In genomic region chr12:23987032-23987431, GRCh38 we compare ENCODE assay signal across 20 cellular contexts. TPM values are rescaled to one million over a fixed set of nuclear protein-coding genes. Genes with fewer than 3 reads are reported as not detected.
DNase-seq lines count a peak whose midpoint lies in the region; ATAC-seq, FAIRE-seq and TF ChIP-seq lines count a peak whose summit lies in the region.
"Had no signal": no experiment of that assay in that cellular context is flagged by ENCODE, and none has a peak within 500 bp of the region (broad histone marks: within the 10 kb centered on the region; RNA-seq: fewer than 3 reads in every experiment).

No MANE protein-coding gene starts in this region.

- H2BK15ac ChIP-seq in neuronal stem cell (ENCODE audit: low read length), result no peak overlapping the region

- TF ChIP-seq CTCF in GM12878 (IDR thresholded peaks at IDR 0.05 in 2 of 3, conservative IDR thresholded peaks at IDR 0.05 in 1 of 3; ENCODE audit: control insufficient read depth in 2 of 3, extremely low read depth in 1 of 3, insufficient read depth in 1 of 3, low read depth in 3 of 3, low read length in 3 of 3), result no peak

- SMC1A ChIA-PET in GM12878 (lab: Charles Lee; ENCODE audit: uncharacterized antibody, unreplicated experiment), result no interaction called here

- WGBS in GM12878 (ENCODE audit: insufficient coverage, insufficient replicate concordance, low lambda C conversion rate, missing lambda C conversion rate), result 42% methylated on average over 1 of the region's 1 CpG
- no CpG with 5 or more reads among the region's 1 CpG for WGBS in neuronal stem cell (ENCODE audit: extremely low coverage in 2 of 2, insufficient read length in 2 of 2, insufficient replicate concordance in 1 of 2), 2 donors

- POLR2A ChIA-PET in GM12878 (lab: Charles Lee), result no interaction called here

- H3K27ac ChIP-seq in GM12878 (ENCODE audit: control insufficient read depth, insufficient read depth), result no peak overlapping the region
- no peak overlapping the region for H3K27ac ChIP-seq in neuronal stem cell (replicated peaks; ENCODE audit: low read length)

- no peak for TF ChIP-seq POLR2A in GM12878 (IDR thresholded peaks at IDR 0.05; ENCODE audit: low read depth, low read length)

- H3K4me3 ChIP-seq in GM12878 (no peak overlapping the region), neuronal stem cell (ENCODE audit: low read length in 2 of 2) (no peak overlapping the region)
- H3K4me3 ChIP-seq: GM23338 had no signal

- no peaks in the 10 kb centered on the region for H3K9me3 ChIP-seq in GM12878 (replicated peaks; ENCODE audit: control insufficient read depth, insufficient read depth, low read length)
- H3K9me3 ChIP-seq in neuronal stem cell (replicated peaks in 1 of 2; ENCODE audit: control insufficient read depth in 2 of 2, insufficient read depth in 1 of 2, low read depth in 1 of 2, low read length in 2 of 2), result no peaks in the 10 kb centered on the region

- no peaks in the 10 kb centered on the region for H3K79me1 ChIP-seq in neuronal stem cell (ENCODE audit: low read depth, low read length)

- no peak for TF ChIP-seq RAD21 in GM12878 (IDR thresholded peaks at IDR 0.05; ENCODE audit: insufficient read depth, low read depth, low read length)

- H2BK5ac ChIP-seq in neuronal stem cell (ENCODE audit: low read length), result no peak overlapping the region

- FAIRE-seq in HTR-8/SVneo (lab: Jason Lieb, UNC) (peak; percentile 16), GM12878 (lab: Jason Lieb, UNC) (no peak)
- FAIRE-seq: GM12892 had no signal

- no peak overlapping the region for H3K4me2 ChIP-seq in GM12878 (ENCODE audit: control insufficient read depth, insufficient read depth)
- no peak overlapping the region for H3K4me2 ChIP-seq in neuronal stem cell (ENCODE audit: insufficient read depth, low read length, poor library complexity, severe bottlenecking)
- H3K4me2 ChIP-seq: GM23338 had no signal

- H3K14ac ChIP-seq in neuronal stem cell (ENCODE audit: low read length), result no peak overlapping the region

- no TSS peak for BruUV-seq in GM12878 (replicated peaks; lab: Mats Ljungman, UMichigan)

- no peak overlapping the region for H3K23ac ChIP-seq in neuronal stem cell (ENCODE audit: low read depth, low read length, poor library complexity)

- H3K27me3 ChIP-seq in GM12878 (replicated peaks in 1 of 2; ENCODE audit: control insufficient read depth in 2 of 2, insufficient read depth in 2 of 2, low read length in 1 of 2) (no peaks in the 10 kb centered on the region), neuronal stem cell (ENCODE audit: control insufficient read depth in 3 of 3, insufficient read depth in 3 of 3, low read depth in 1 of 3, low read length in 3 of 3) (no peaks in the 10 kb centered on the region)

- H2BK120ac ChIP-seq in neuronal stem cell (ENCODE audit: low read depth, low read length), result no peak overlapping the region

- RAD21 ChIA-PET in GM12878 (lab: Charles Lee; ENCODE audit: unreplicated experiment), result no interaction called here

- H3K36me3 ChIP-seq in GM12878 (ENCODE audit: control insufficient read depth in 2 of 2, insufficient read depth in 2 of 2, low read length in 1 of 2) (no peaks in the 10 kb centered on the region), neuronal stem cell (replicated peaks in 1 of 2; ENCODE audit: control insufficient read depth in 2 of 2, insufficient read depth in 2 of 2, low read length in 2 of 2) (no peaks in the 10 kb centered on the region)

- H2AK5ac ChIP-seq in neuronal stem cell (ENCODE audit: low read depth, low read length), result peak overlapping the region; percentile 47

- no peak overlapping the region for H3K4ac ChIP-seq in neuronal stem cell (ENCODE audit: low read length)

- no peaks in the 10 kb centered on the region for H4K20me1 ChIP-seq in GM12878 (ENCODE audit: control insufficient read depth, insufficient read depth)

- no peak for ATAC-seq in GM12878
- no peak for ATAC-seq in GM19351 (IDR thresholded peaks at IDR 0.05; ENCODE audit: unreplicated experiment)
- no peak for ATAC-seq in sciatic nerve
- ATAC-seq: GM23338, HCT116 had no signal

- CTCF ChIA-PET in GM12878 (lab: Yijun Ruan, JAX), result no interaction called here

- no peaks in the 10 kb centered on the region for H3K79me2 ChIP-seq in GM12878 (ENCODE audit: control insufficient read depth, insufficient read depth, low read length)

- H3K9ac ChIP-seq in GM12878 (ENCODE audit: control insufficient read depth, insufficient read depth, low read length) (no peak overlapping the region), neuronal stem cell (ENCODE audit: low read depth, low read length, poor library complexity) (no peak overlapping the region)

- DNase-seq in HTR-8/SVneo (ENCODE audit: insufficient read length, low spot score) (no peak), GM12878 (ENCODE audit: low read depth, low spot score) (no peak), neuronal stem cell (ENCODE audit: low spot score) (no peak), retina (no peak), sciatic nerve (ENCODE audit: low spot score) (no peak)
- DNase-seq: C1 segment of cervical spinal cord; Calu3; CD4-positive, alpha-beta memory T cell; COR-L47; DMS53; DMS79 treated with DMSO at 0.1 percent for 48 hours; GF-D8; H9; HFFc6 had no signal

- H2AFZ ChIP-seq in GM12878 (ENCODE audit: control insufficient read depth, low read depth, low read length) (no peak overlapping the region), neuronal stem cell (ENCODE audit: low read length) (no peak overlapping the region)
- H2AFZ ChIP-seq: GM23338 had no signal

- H4K91ac ChIP-seq in neuronal stem cell (ENCODE audit: low read depth, low read length, poor library complexity), result no peak overlapping the region

- H3K4me1 ChIP-seq in GM12878 (ENCODE audit: control insufficient read depth, insufficient read depth, low read length) (no peaks in the 10 kb centered on the region), neuronal stem cell (ENCODE audit: control insufficient read depth in 2 of 2, insufficient read depth in 1 of 2, low read depth in 1 of 2, low read length in 2 of 2) (no peaks in the 10 kb centered on the region)

- no peak overlapping the region for H3K18ac ChIP-seq in neuronal stem cell (ENCODE audit: low read length)

- intact Hi-C loops in GM12878 (cut with micrococcal nuclease; ENCODE audit: unreplicated experiment) (no loop called here), sciatic nerve (cut with DNase I) (no loop called here)

- TF ChIP-seq EP300 in GM12878 (IDR thresholded peaks at IDR 0.05; ENCODE audit: borderline replicate concordance in 1 of 2, control insufficient read depth in 1 of 2, low read depth in 2 of 2, low read length in 2 of 2), result no peak

- in situ Hi-C loops in GM12878 (cut with MboI), result no loop called here

- no peak overlapping the region for H2BK12ac ChIP-seq in neuronal stem cell (ENCODE audit: low read length)

- no peak overlapping the region for H4K8ac ChIP-seq in neuronal stem cell (ENCODE audit: low read depth, low read length)

TF ChIP-seq in GM12878, 131 proteins besides CTCF, POLR2A, EP300 and RAD21:
- TF ChIP-seq SUPT20H (IDR thresholded peaks at IDR 0.05; ENCODE audit: borderline replicate concordance, control insufficient read depth, low read depth, low read length), result no peak
- TF ChIP-seq ATF7 (IDR thresholded peaks at IDR 0.05; ENCODE audit: low read depth), result peak; percentile 38
TF ChIP-seq in GM12878: peak in this region for 1.

RNA-seq across cellular contexts. Expression of gene SOX5, which starts 37.6 kb away (rescaled TPM):
- 0.21 and 1.1 TPM in 2 replicates for total RNA-seq in GM12878 (2013; cell fraction: nucleolus; rRNA removed)
- total RNA-seq in GM12878 (2014; rRNA removed) (0.27 and 1.0 TPM in 2 replicates), GM12878 (2014; rRNA removed; fragmentation: Illumina TruSeq; extraction: Trizol) (0.14 and 0.76 TPM in 2 replicates), GM12878 (2021) (0.21 and 0.82 TPM in 2 replicates), sciatic nerve (43.6 TPM)
- not detected for polyA plus RNA-seq in GM12878 (2011; ENCODE audit: low read depth)
- polyA plus RNA-seq in GM12878 (2011; rRNA removed) (0.55 and 0.99 TPM in 2 replicates), GM12878 (2014; fragmentation: Illumina TruSeq; extraction: Trizol) (0.10 and 0.18 TPM in 2 replicates), GM12878 (2014; fragmentation: Nextera tagmentation; extraction: Ambion mirVana) (under 1 TPM; 0.08 to 0.22 TPM), GM12878 (2014; rRNA removed) (0.14 and 0.19 TPM in 2 replicates), GM12878 (2016; fragmentation: Nextera tagmentation; extraction: Ambion mirVana) (under 1 TPM; 0.08 to 0.27 TPM)
- polyA plus RNA-seq in GM12878 (2011; cell fraction: cytosol; rRNA removed), result 0.62 and 1.0 TPM in 2 replicates
- 0.98 and 0.99 TPM in 2 replicates for polyA plus RNA-seq in GM12878 (2011; cell fraction: nucleus; rRNA removed)
- 0.17 TPM in 1 of 2 replicates, not detected in the other for polyA plus RNA-seq in GM12878 (2012)
- polyA minus RNA-seq in GM12878 (2011; rRNA and poly(A)+ RNA removed), result 4.4 and 4.8 TPM in 2 replicates
- 1.2 TPM in 1 of 2 replicates, not detected in the other for polyA minus RNA-seq in GM12878 (2011; cell fraction: cytosol; rRNA and poly(A)+ RNA removed)
- polyA minus RNA-seq in GM12878 (2011; cell fraction: nucleus; rRNA and poly(A)+ RNA removed), result 4.0 and 5.6 TPM in 2 replicates
- polyA plus RNA-seq in neuronal stem cell (2013, experiment 1 of 2), result 28.7 TPM
- polyA plus RNA-seq in neuronal stem cell (2013, experiment 2 of 2), result 29.6 TPM
- total RNA-seq: A172; Calu3; CD4-positive, alpha-beta memory T cell; G401; HFFc6 had no signal

Comparison
In these comparisons a context has a peak if more than half of its experiments do, and no peak if none do; other contexts are left out.
1. RNA of gene SOX5, which starts 37.6 kb away (total RNA-seq): 43.6 TPM in sciatic nerve (single experiment); 0.14 to 1.1 TPM in GM12878; every median in the first group is over 10 times any median in the second.